Comparison of ENCODE assay signal across 1 cellular context in genomic region chr13:19772306-19772705, GRCh38.
TF ChIP-seq lines count a peak whose summit lies in the region.

No MANE protein-coding gene starts in this region.

TF ChIP-seq in GM12878, 131 proteins besides CTCF, POLR2A, EP300 and RAD21:
- TF ChIP-seq NKRF (conservative IDR thresholded peaks at IDR 0.05) (no peak), YY1 (IDR thresholded peaks at IDR 0.05; ENCODE audit: low read depth, low read length) (no peak), STAT1 (conservative IDR thresholded peaks at IDR 0.05) (no peak), JUNB (IDR thresholded peaks at IDR 0.05) (no peak), PAX8 (IDR thresholded peaks at IDR 0.05) (no peak), RUNX3 (IDR thresholded peaks at IDR 0.05; ENCODE audit: low read length) (no peak), FOS (IDR thresholded peaks at IDR 0.05; ENCODE audit: borderline replicate concordance, extremely low read depth, insufficient read length) (no peak), HDGF (IDR thresholded peaks at IDR 0.05) (no peak), BCL3 (IDR thresholded peaks at IDR 0.05; ENCODE audit: borderline replicate concordance, insufficient read depth, low read depth, low read length, poor library complexity, severe bottlenecking) (no peak)
